8 cellular contexts compared by ENCODE assay signal in the genomic region with DNA sequence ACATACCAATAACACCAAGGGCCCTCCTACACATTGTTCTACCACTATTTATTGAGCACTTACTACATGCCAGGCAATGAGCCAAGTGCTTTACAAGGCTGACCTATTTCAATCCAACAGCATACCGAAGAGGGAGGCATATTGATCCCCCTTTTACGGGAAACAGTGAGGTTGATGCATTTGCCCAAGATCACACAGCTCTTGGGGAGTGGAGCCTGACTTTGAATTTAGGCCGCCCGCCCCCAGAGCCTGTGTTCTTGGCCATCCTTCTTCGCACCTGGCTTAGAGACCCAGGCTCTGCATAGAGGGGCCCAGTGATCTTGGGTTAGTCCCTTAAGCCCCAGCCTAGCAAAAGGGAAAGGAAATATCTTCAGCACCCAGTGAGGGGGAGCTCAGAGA.
A peak's percentile ranks its signal among the peaks of the same experiment; 100 is the strongest.
DNase-seq lines count a peak whose midpoint lies in the region; ATAC-seq and TF ChIP-seq lines count a peak whose summit lies in the region.

No MANE protein-coding gene starts in this region.

- H3K4me3 ChIP-seq in heart left ventricle (peak overlapping the region in 9 of 12 donors; percentile 8 to 55 (median 50)), choroid plexus epithelial cell (ENCODE audit: low read depth, low read length) (no peak overlapping the region), muscle layer of colon (ENCODE audit: low read depth in 1 of 2, low read length in 2 of 2) (peak overlapping the region; percentile 3 to 67), vagina (peak overlapping the region; percentile 38 to 50)

- intact Hi-C loops in heart left ventricle (cut with DNase I) (loop anchor here in 2 of 10 donors (5.0 kb wide), 2 partner anchors 71 to 146 kb away; no protein-coding TSS in a partner anchor), Right ventricle myocardium superior (cut with DNase I) (loop anchor here (5.0 kb wide), 1 partner anchor 146 kb away; no protein-coding TSS in a partner anchor), vagina (cut with DNase I) (loop anchor here (5.0 kb wide), 2 partner anchors 76 to 271 kb away; no protein-coding TSS in a partner anchor)

- H3K9me3 ChIP-seq in heart left ventricle (peaks cover 0 to 4% (median under 1%) of the 10 kb centered on the region in 12 donors), muscle layer of colon (ENCODE audit: low read length) (no peaks in the 10 kb centered on the region), vagina (no peaks in the 10 kb centered on the region)

- peaks cover 12 to 63% (median 42%) of the 10 kb centered on the region in 12 donors for H3K4me1 ChIP-seq in heart left ventricle
- H3K4me1 ChIP-seq in muscle layer of colon (ENCODE audit: insufficient read depth, low read length): peaks cover 35% of the 10 kb centered on the region
- H3K4me1 ChIP-seq in vagina: peaks cover 82% of the 10 kb centered on the region

- H3K27ac ChIP-seq in heart left ventricle (peak overlapping the region in 11 of 12 donors; percentile 0 to 97 (median 87)), muscle layer of colon (ENCODE audit: low read depth, low read length) (peak overlapping the region; percentile 44), vagina (peak overlapping the region; percentile 92)

- H3K9ac ChIP-seq in muscle layer of colon (ENCODE audit: low read length): peak overlapping the region; percentile 31

- ATAC-seq in heart left ventricle (no peak), Right ventricle myocardium superior (ENCODE audit: poor library complexity) (no peak), GM18498 (IDR thresholded peaks at IDR 0.05; ENCODE audit: unreplicated experiment) (no peak), HG03354 (IDR thresholded peaks at IDR 0.05; ENCODE audit: poor library complexity, severe bottlenecking, unreplicated experiment) (no peak), HG02973 (IDR thresholded peaks at IDR 0.05; ENCODE audit: unreplicated experiment) (no peak)

- no peak for TF ChIP-seq CTCF in heart left ventricle (IDR thresholded peaks at IDR 0.05)
- TF ChIP-seq CTCF in choroid plexus epithelial cell (conservative IDR thresholded peaks at IDR 0.05; ENCODE audit: low read depth, low read length): no peak
- no peak for TF ChIP-seq CTCF in vagina (IDR thresholded peaks at IDR 0.05)

- DNase-seq in heart left ventricle (no peak), Right ventricle myocardium superior (no peak), choroid plexus epithelial cell (ENCODE audit: low read depth) (peak; percentile 89), vagina (ENCODE audit: extremely low spot score in 2 of 2) (no peak)

- WGBS in heart left ventricle, 4 donors: 79 to 86% (median 85%) methylated on average over 3 to 5 of the region's 5 CpGs

- no peaks in the 10 kb centered on the region for H3K27me3 ChIP-seq in heart left ventricle
- no peaks in the 10 kb centered on the region for H3K27me3 ChIP-seq in muscle layer of colon (ENCODE audit: control insufficient read depth in 1 of 2, insufficient read depth in 2 of 2, low read length in 2 of 2)
- no peaks in the 10 kb centered on the region for H3K27me3 ChIP-seq in vagina

- H3K36me3 ChIP-seq in heart left ventricle: no peaks in the 10 kb centered on the region
- H3K36me3 ChIP-seq in muscle layer of colon (ENCODE audit: insufficient read depth, low read length): no peaks in the 10 kb centered on the region
- H3K36me3 ChIP-seq in vagina: no peaks in the 10 kb centered on the region

- TF ChIP-seq POLR2A in heart left ventricle (IDR thresholded peaks at IDR 0.05): no peak
- no peak for TF ChIP-seq POLR2A in vagina (IDR thresholded peaks at IDR 0.05)
